Comparison of ENCODE assay signal across 13 cellular contexts in the genomic region with DNA sequence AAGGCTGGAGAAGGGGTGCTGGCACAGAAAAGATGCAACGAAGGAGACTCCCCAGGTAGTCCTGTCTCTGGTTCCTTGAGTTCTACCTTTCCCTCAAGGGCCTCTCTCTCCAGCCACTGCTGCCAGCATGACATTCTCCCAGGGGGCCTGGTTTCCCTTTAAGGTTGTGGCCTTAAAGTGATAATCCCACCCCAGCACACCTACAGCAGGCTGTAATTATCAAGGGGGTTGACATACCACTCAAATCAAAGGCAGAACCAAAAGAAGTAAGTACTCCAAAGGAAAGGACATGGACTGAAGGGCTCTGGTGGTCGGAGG.
DNase-seq lines count a peak whose midpoint lies in the region; ATAC-seq and TF ChIP-seq lines count a peak whose summit lies in the region.
"Had no signal": no experiment of that assay in that cellular context is flagged by ENCODE, and none has a peak within 500 bp of the region (broad histone marks: within the 10 kb centered on the region; RNA-seq: fewer than 3 reads in every experiment).

No MANE protein-coding gene starts in this region.

- DNase-seq in DMS79 (lab: John Stamatoyannopoulos, UW): peak; percentile 80
- DNase-seq in WTC11 (ENCODE audit: low spot score): no peak
- DNase-seq in glutamatergic neuron: no peak
- DNase-seq in endothelial cell (ENCODE audit: low spot score): no peak
- no peak for DNase-seq in posterior vena cava (ENCODE audit: low spot score)
- DNase-seq in COLO829 (ENCODE audit: low spot score): no peak
- DNase-seq: amygdala; effector memory CD8-positive, alpha-beta T cell; hypothalamus; left cardiac atrium; T-cell had no signal

- H3K36me3 Mint-ChIP-seq in WTC11: no peaks in the 10 kb centered on the region
- H3K36me3 Mint-ChIP-seq in glutamatergic neuron (ENCODE audit: unreplicated experiment): no peaks in the 10 kb centered on the region
- no peaks in the 10 kb centered on the region for H3K36me3 Mint-ChIP-seq in endothelial cell (ENCODE audit: low read depth, unreplicated experiment)
- H3K36me3 Mint-ChIP-seq: T-cell had no signal

- H3K27ac Mint-ChIP-seq in WTC11 (no peak overlapping the region; the same call in 1 of the 2 replicates), glutamatergic neuron (ENCODE audit: unreplicated experiment) (no peak overlapping the region), endothelial cell (ENCODE audit: unreplicated experiment) (no peak overlapping the region)
- H3K27ac Mint-ChIP-seq: effector memory CD8-positive, alpha-beta T cell; T-cell had no signal

- POLR2A ChIA-PET in WTC11 (lab: Charles Lee): no interaction called here

- CTCF ChIA-PET in WTC11 (lab: Charles Lee): interaction anchor here (0.9 to 3.3 kb wide), 8 partner anchors 10 to 144 kb away, joined by 3 to 58 read pairs (median 16); no protein-coding TSS in a partner anchor

- H3K27me3 Mint-ChIP-seq in WTC11 (ENCODE audit: low read depth) (peaks cover 4% of the 10 kb centered on the region; the same call in 1 of the 2 replicates), glutamatergic neuron (ENCODE audit: unreplicated experiment) (peaks cover 3% of the 10 kb centered on the region), endothelial cell (ENCODE audit: unreplicated experiment) (peaks cover 8% of the 10 kb centered on the region)

- no peaks in the 10 kb centered on the region for H3K9me3 Mint-ChIP-seq in WTC11
- H3K9me3 Mint-ChIP-seq in glutamatergic neuron (ENCODE audit: unreplicated experiment): no peaks in the 10 kb centered on the region
- H3K9me3 Mint-ChIP-seq in endothelial cell (ENCODE audit: unreplicated experiment): no peaks in the 10 kb centered on the region
- H3K9me3 Mint-ChIP-seq: effector memory CD8-positive, alpha-beta T cell; T-cell had no signal

- H3K4me1 Mint-ChIP-seq in WTC11 (peaks cover 49% of the 10 kb centered on the region), glutamatergic neuron (ENCODE audit: low read depth, unreplicated experiment) (peaks cover 2% of the 10 kb centered on the region), endothelial cell (ENCODE audit: unreplicated experiment) (peaks cover 2% of the 10 kb centered on the region)
- H3K4me1 Mint-ChIP-seq: T-cell had no signal

- ATAC-seq in GM19328 (IDR thresholded peaks at IDR 0.05; ENCODE audit: unreplicated experiment): peak; percentile 7
- peak; percentile 4 for ATAC-seq in HG03108 (IDR thresholded peaks at IDR 0.05; ENCODE audit: unreplicated experiment)
- ATAC-seq in WTC11: no peak
- ATAC-seq: effector memory CD8-positive, alpha-beta T cell; left cardiac atrium; T-cell had no signal

- TF ChIP-seq CTCF in WTC11 (IDR thresholded peaks at IDR 0.05) (no peak), glutamatergic neuron (IDR thresholded peaks at IDR 0.05; ENCODE audit: partially characterized antibody, unreplicated experiment) (no peak), endothelial cell (IDR thresholded peaks at IDR 0.05; ENCODE audit: unreplicated experiment) (no peak)

- H3K4me3 Mint-ChIP-seq in WTC11: no peak overlapping the region
- H3K4me3 Mint-ChIP-seq in glutamatergic neuron (ENCODE audit: unreplicated experiment): no peak overlapping the region
- H3K4me3 Mint-ChIP-seq in endothelial cell (ENCODE audit: unreplicated experiment): no peak overlapping the region
- H3K4me3 Mint-ChIP-seq: effector memory CD8-positive, alpha-beta T cell; T-cell had no signal

- intact Hi-C loops in posterior vena cava (cut with DNase I): no loop called here

TF ChIP-seq in WTC11, 78 proteins besides CTCF, POLR2A, EP300 and RAD21:
- TF ChIP-seq ZNF423 (CRISPR knock-in tag; IDR thresholded peaks at IDR 0.05): peak; percentile 75
- TF ChIP-seq, protein P1, sequence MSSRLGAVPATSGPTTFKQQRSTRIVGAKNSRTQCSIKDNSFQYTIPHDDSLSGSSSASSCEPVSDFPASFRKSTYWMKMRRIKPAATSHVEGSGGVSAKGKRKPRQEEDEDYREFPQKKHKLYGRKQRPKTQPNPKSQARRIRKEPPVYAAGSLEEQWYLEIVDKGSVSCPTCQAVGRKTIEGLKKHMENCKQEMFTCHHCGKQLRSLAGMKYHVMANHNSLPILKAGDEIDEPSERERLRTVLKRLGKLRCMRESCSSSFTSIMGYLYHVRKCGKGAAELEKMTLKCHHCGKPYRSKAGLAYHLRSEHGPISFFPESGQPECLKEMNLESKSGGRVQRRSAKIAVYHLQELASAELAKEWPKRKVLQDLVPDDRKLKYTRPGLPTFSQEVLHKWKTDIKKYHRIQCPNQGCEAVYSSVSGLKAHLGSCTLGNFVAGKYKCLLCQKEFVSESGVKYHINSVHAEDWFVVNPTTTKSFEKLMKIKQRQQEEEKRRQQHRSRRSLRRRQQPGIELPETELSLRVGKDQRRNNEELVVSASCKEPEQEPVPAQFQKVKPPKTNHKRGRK (CRISPR knock-in tag; IDR thresholded peaks at IDR 0.05; ENCODE audit: borderline replicate concordance): no peak
- TF ChIP-seq NFE2L1 (CRISPR knock-in tag; IDR thresholded peaks at IDR 0.05): no peak
- no peak for TF ChIP-seq JUN (CRISPR knock-in tag; IDR thresholded peaks at IDR 0.05)
- no peak for TF ChIP-seq ZNF396 (CRISPR knock-in tag; IDR thresholded peaks at IDR 0.05; ENCODE audit: borderline replicate concordance)
- TF ChIP-seq EMX1 (CRISPR knock-in tag; IDR thresholded peaks at IDR 0.05): 0 out of 2 replicates have a peak, but pooled peaks have one; percentile 80
- TF ChIP-seq SMAD3 (CRISPR knock-in tag; IDR thresholded peaks at IDR 0.05; ENCODE audit: borderline replicate concordance): no peak
- TF ChIP-seq, protein P2, sequence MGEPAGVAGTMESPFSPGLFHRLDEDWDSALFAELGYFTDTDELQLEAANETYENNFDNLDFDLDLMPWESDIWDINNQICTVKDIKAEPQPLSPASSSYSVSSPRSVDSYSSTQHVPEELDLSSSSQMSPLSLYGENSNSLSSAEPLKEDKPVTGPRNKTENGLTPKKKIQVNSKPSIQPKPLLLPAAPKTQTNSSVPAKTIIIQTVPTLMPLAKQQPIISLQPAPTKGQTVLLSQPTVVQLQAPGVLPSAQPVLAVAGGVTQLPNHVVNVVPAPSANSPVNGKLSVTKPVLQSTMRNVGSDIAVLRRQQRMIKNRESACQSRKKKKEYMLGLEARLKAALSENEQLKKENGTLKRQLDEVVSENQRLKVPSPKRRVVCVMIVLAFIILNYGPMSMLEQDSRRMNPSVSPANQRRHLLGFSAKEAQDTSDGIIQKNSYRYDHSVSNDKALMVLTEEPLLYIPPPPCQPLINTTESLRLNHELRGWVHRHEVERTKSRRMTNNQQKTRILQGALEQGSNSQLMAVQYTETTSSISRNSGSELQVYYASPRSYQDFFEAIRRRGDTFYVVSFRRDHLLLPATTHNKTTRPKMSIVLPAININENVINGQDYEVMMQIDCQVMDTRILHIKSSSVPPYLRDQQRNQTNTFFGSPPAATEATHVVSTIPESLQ (CRISPR knock-in tag; IDR thresholded peaks at IDR 0.05): no peak
- no peak for TF ChIP-seq FOXK1 (CRISPR knock-in tag; IDR thresholded peaks at IDR 0.05)
- no peak for TF ChIP-seq ZBTB21 (CRISPR knock-in tag; IDR thresholded peaks at IDR 0.05; ENCODE audit: borderline replicate concordance)
- TF ChIP-seq PRRX2 (CRISPR knock-in tag; IDR thresholded peaks at IDR 0.05): 0 out of 2 replicates have a peak, but pooled peaks have one; percentile 49
- TF ChIP-seq, protein P3, sequence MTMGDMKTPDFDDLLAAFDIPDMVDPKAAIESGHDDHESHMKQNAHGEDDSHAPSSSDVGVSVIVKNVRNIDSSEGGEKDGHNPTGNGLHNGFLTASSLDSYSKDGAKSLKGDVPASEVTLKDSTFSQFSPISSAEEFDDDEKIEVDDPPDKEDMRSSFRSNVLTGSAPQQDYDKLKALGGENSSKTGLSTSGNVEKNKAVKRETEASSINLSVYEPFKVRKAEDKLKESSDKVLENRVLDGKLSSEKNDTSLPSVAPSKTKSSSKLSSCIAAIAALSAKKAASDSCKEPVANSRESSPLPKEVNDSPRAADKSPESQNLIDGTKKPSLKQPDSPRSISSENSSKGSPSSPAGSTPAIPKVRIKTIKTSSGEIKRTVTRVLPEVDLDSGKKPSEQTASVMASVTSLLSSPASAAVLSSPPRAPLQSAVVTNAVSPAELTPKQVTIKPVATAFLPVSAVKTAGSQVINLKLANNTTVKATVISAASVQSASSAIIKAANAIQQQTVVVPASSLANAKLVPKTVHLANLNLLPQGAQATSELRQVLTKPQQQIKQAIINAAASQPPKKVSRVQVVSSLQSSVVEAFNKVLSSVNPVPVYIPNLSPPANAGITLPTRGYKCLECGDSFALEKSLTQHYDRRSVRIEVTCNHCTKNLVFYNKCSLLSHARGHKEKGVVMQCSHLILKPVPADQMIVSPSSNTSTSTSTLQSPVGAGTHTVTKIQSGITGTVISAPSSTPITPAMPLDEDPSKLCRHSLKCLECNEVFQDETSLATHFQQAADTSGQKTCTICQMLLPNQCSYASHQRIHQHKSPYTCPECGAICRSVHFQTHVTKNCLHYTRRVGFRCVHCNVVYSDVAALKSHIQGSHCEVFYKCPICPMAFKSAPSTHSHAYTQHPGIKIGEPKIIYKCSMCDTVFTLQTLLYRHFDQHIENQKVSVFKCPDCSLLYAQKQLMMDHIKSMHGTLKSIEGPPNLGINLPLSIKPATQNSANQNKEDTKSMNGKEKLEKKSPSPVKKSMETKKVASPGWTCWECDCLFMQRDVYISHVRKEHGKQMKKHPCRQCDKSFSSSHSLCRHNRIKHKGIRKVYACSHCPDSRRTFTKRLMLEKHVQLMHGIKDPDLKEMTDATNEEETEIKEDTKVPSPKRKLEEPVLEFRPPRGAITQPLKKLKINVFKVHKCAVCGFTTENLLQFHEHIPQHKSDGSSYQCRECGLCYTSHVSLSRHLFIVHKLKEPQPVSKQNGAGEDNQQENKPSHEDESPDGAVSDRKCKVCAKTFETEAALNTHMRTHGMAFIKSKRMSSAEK (CRISPR knock-in tag; IDR thresholded peaks at IDR 0.05; ENCODE audit: borderline replicate concordance): 0 out of 2 replicates have a peak, but pooled peaks have one; percentile 52
